ENCODE assay signal across 17 cellular contexts in genomic region chr1:63618001-63618400, GRCh38.
"Had no signal": no experiment of that assay in that cellular context is flagged by ENCODE, and none has a peak within 500 bp of the region (broad histone marks: within the 10 kb centered on the region; RNA-seq: fewer than 3 reads in every experiment).

No MANE protein-coding gene starts in this region.

- H3K9me3 ChIP-seq: gastroesophageal sphincter, ovary, testis, upper lobe of right lung had no signal

- H3K9ac ChIP-seq: neural progenitor cell had no signal

- H3K4me3 ChIP-seq: dorsolateral prefrontal cortex, gastroesophageal sphincter, neural progenitor cell, ovary, testis, upper lobe of right lung had no signal

- H3K4me2 ChIP-seq: neural progenitor cell had no signal

- H3K36me3 ChIP-seq: gastroesophageal sphincter, neural progenitor cell, ovary, upper lobe of right lung had no signal

- H3K27me3 ChIP-seq: dorsolateral prefrontal cortex, gastroesophageal sphincter, neural progenitor cell, ovary, testis, upper lobe of right lung had no signal

- H3K27ac ChIP-seq: dorsolateral prefrontal cortex, gastroesophageal sphincter, neural progenitor cell, ovary, testis, upper lobe of right lung had no signal

- ATAC-seq: esophagus mucosa; gastroesophageal sphincter; stimulated activated naive CD8-positive, alpha-beta T cell treated with anti-CD3 and anti-CD28 coated beads, Interleukin-15, amount 100 ng/mL, for 72 hours; upper lobe of right lung; WTC11 had no signal

- H2AFZ ChIP-seq: neural progenitor cell had no signal

- DNase-seq: activated CD4-positive, alpha-beta T cell treated with anti-CD3 and anti-CD28 coated beads, Interleukin-2, amount 10 ng/mL, durations not matched to agents 7 days and 5 days; activated CD8-positive, alpha-beta memory T cell treated with anti-CD3 and anti-CD28 coated beads for 24 hours; activated naive CD4-positive, alpha-beta T cell treated with anti-CD3 and anti-CD28 coated beads, Interleukin-2, amount 50 U/mL, for 16 hours; amniotic stem cell; cerebellar nuclear complex; dorsolateral prefrontal cortex; kidney; midbrain; ovary; stimulated activated CD4-positive, alpha-beta T cell treated with anti-CD3 and anti-CD28 coated beads, Interleukin-2, amount 100 ng/mL, for 48 hours; stimulated activated naive CD8-positive, alpha-beta T cell treated with anti-CD3 and anti-CD28 coated beads, Interleukin-15, amount 100 ng/mL, for 72 hours; testis; upper lobe of right lung had no signal
